1 cellular context compared by ENCODE assay signal in the genomic region with DNA sequence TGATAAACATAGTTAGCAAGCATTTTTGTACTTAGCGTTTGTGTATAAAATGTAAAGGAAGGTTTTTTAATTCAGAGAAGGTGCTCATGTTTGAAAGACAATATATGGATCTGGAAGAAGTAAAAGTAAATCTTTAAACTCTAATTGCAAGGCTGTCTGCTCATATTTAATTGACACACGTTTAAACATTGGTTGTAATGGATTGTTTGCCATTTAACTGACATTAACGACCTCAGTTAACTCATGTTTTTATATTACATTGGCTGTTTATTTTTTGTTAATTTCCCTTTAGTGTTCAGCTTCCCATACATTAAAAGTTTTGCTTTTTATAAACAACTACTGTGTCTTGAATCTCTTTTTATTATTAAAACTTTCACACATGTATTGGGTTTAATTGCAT.
TF ChIP-seq lines count a peak whose summit lies in the region.

No MANE protein-coding gene starts in this region.

TF ChIP-seq in WTC11, 78 proteins besides CTCF, POLR2A, EP300 and RAD21 (continued from another document):
- TF ChIP-seq AFF4 (CRISPR knock-in tag; IDR thresholded peaks at IDR 0.05; ENCODE audit: borderline replicate concordance) (no peak), AR (CRISPR knock-in tag; IDR thresholded peaks at IDR 0.05) (no peak), ZMAT4 (CRISPR knock-in tag; IDR thresholded peaks at IDR 0.05) (no peak), NR3C1 (CRISPR knock-in tag; conservative IDR thresholded peaks at IDR 0.05; ENCODE audit: low read depth) (no peak), ZNF423 (CRISPR knock-in tag; IDR thresholded peaks at IDR 0.05) (no peak), TEAD1 (CRISPR knock-in tag; IDR thresholded peaks at IDR 0.05) (no peak), FOXP1 (CRISPR knock-in tag; IDR thresholded peaks at IDR 0.05; ENCODE audit: borderline replicate concordance) (no peak), NFE2L1 (CRISPR knock-in tag; IDR thresholded peaks at IDR 0.05) (no peak), JAZF1 (CRISPR knock-in tag; IDR thresholded peaks at IDR 0.05) (no peak), NR1H2 (CRISPR knock-in tag; IDR thresholded peaks at IDR 0.05) (no peak)
- TF ChIP-seq, protein P1, sequence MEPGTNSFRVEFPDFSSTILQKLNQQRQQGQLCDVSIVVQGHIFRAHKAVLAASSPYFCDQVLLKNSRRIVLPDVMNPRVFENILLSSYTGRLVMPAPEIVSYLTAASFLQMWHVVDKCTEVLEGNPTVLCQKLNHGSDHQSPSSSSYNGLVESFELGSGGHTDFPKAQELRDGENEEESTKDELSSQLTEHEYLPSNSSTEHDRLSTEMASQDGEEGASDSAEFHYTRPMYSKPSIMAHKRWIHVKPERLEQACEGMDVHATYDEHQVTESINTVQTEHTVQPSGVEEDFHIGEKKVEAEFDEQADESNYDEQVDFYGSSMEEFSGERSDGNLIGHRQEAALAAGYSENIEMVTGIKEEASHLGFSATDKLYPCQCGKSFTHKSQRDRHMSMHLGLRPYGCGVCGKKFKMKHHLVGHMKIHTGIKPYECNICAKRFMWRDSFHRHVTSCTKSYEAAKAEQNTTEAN (CRISPR knock-in tag; IDR thresholded peaks at IDR 0.05), result no peak
- TF ChIP-seq, protein P2, sequence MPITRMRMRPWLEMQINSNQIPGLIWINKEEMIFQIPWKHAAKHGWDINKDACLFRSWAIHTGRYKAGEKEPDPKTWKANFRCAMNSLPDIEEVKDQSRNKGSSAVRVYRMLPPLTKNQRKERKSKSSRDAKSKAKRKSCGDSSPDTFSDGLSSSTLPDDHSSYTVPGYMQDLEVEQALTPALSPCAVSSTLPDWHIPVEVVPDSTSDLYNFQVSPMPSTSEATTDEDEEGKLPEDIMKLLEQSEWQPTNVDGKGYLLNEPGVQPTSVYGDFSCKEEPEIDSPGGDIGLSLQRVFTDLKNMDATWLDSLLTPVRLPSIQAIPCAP (CRISPR knock-in tag; IDR thresholded peaks at IDR 0.05), result no peak
